8 cellular contexts compared by ENCODE assay signal in the genomic region with DNA sequence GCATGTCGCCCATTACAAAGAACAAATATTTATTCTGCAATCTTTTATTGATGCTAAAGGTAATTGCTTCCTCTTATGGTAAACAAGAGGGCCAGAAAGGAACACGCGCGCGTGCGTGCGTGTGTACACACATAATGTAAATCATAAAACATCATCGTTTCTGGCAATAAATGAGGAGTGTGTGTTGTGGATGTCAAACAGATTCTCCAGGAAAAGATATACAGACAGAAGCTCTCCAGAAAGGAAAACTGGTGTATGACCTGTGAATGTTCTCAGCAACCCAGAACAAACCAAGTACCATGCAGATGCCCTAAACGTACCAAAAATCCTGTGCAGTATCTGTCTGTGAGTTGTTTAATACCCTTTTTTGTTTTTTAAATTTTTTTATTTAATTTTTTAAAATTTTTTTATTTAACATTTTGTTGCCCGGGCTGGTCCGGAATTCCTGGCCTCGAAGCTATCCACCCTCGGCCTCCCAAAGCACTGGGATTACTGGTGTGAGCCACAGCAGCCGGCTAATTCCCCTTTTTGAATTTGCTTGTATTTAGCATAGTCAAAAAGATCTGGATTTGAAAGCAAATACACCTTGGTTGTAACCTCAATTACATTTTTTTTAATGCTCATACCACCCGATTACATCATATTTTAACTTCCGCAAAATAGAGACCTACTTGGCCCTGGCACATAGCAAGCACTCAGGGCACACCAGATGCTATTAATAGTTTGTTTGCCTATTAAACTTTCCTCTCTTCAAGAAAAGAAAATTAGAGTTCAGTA. TPM values are rescaled to one million over a fixed set of nuclear protein-coding genes. Genes with fewer than 3 reads are reported as not detected.
DNase-seq lines count a peak whose midpoint lies in the region; ATAC-seq, FAIRE-seq and TF ChIP-seq lines count a peak whose summit lies in the region.

No MANE protein-coding gene starts in this region.

- TF ChIP-seq RAD21 in HepG2 (CRISPR knock-in tag; IDR thresholded peaks at IDR 0.05): no peak

- no peaks in the 10 kb centered on the region for H3K9me3 Mint-ChIP-seq in IgD-negative memory B cell

- H3K27ac ChIP-seq in HepG2 (ENCODE audit: extremely low read length, insufficient read depth, low read length): peak overlapping the region; percentile 93
- H3K27ac ChIP-seq in tibial artery: peak overlapping the region; percentile 93 to 95

- DNase-seq in BJ (ENCODE audit: low read depth) (no peak), adipocyte (ENCODE audit: low read depth) (no peak), HepG2 (ENCODE audit: low spot score) (no peak), tibial artery (no peak), H54 (ENCODE audit: insufficient read length, low spot score) (no peak)
- DNase-seq in stimulated activated CD4-positive, alpha-beta T cell treated with anti-CD3 and anti-CD28 coated beads, Interleukin-2, amount 100 ng/mL, for 48 hours: no peak

- peaks cover 10 to 18% (median 14%) of the 10 kb centered on the region in 3 donors for H3K4me1 Mint-ChIP-seq in IgD-negative memory B cell

- H3K79me2 ChIP-seq in HepG2 (ENCODE audit: insufficient read depth, low read length): peaks cover 39% of the 10 kb centered on the region

- H3K36me3 Mint-ChIP-seq in IgD-negative memory B cell: peaks cover 2% of the 10 kb centered on the region

- H4K20me1 ChIP-seq in HepG2 (ENCODE audit: insufficient read depth, low read length): peaks cover 5% of the 10 kb centered on the region

- 46% methylated on average over 16 of the region's 16 CpGs for WGBS in HepG2 (ENCODE audit: low lambda C conversion rate)

- H3K27ac Mint-ChIP-seq in IgD-negative memory B cell: peak overlapping the region in 2 of 3 donors; percentile 11 to 96

- peak overlapping the region; percentile 64 for H2AFZ ChIP-seq in HepG2 (ENCODE audit: low read length)

- POLR2A ChIA-PET in BJ (lab: Charles Lee) (no interaction called here), HepG2 (lab: Yijun Ruan, JAX) (interaction anchor here (0.9 to 3.5 kb wide), 2 partner anchors 22 kb away, joined by 4 to 22 read pairs; no protein-coding TSS in a partner anchor)

- H3K27me3 ChIP-seq in BJ (ENCODE audit: control insufficient read depth, insufficient read depth, low read length) (no peaks in the 10 kb centered on the region), adipocyte (replicated peaks; ENCODE audit: control insufficient read depth, insufficient read depth, low read length) (no peaks in the 10 kb centered on the region), HepG2 (ENCODE audit: control insufficient read depth in 1 of 2, insufficient read depth in 2 of 2, low read length in 2 of 2) (no peaks in the 10 kb centered on the region; a peak in 1 of 5 replicates), tibial artery (no peaks in the 10 kb centered on the region)

- peak overlapping the region; percentile 74 for H3K4me3 ChIP-seq in BJ (ENCODE audit: low read depth, low read length)
- H3K4me3 ChIP-seq in adipocyte (ENCODE audit: low read length): peak overlapping the region; percentile 85
- peak overlapping the region; percentile 64 to 86 (median 81) for H3K4me3 ChIP-seq in HepG2 (replicated peaks in 1 of 3; ENCODE audit: insufficient read depth in 1 of 3, low read depth in 2 of 3, low read length in 3 of 3)
- peak overlapping the region; percentile 81 to 98 for H3K4me3 ChIP-seq in tibial artery

- TF ChIP-seq POLR2A in HepG2 (IDR thresholded peaks at IDR 0.05; ENCODE audit: insufficient read depth in 1 of 2, low read depth in 2 of 2, low read length in 2 of 2): no peak
- no peak for TF ChIP-seq POLR2A in H54 (IDR thresholded peaks at IDR 0.05; ENCODE audit: low read depth, low read length)

- CTCF ChIA-PET in BJ (lab: Yijun Ruan, JAX): interaction anchor here (0.8 to 1.9 kb wide), 8 partner anchors 16 to 217 kb away, joined by 3 to 10 read pairs (median 4); a partner anchor contains a TSS
- CTCF ChIA-PET in HepG2 (lab: Yijun Ruan, JAX; ENCODE audit: low intra/inter-chr PET ratio, low total read pairs): interaction anchor here (1.5 to 1.7 kb wide), 3 partner anchors 144 to 197 kb away, joined by 6 to 12 read pairs (median 6); a partner anchor contains a TSS

- no peaks in the 10 kb centered on the region for H3K36me3 ChIP-seq in BJ (ENCODE audit: control insufficient read depth, insufficient read depth, low read length)
- no peaks in the 10 kb centered on the region for H3K36me3 ChIP-seq in adipocyte (ENCODE audit: control insufficient read depth, insufficient read depth, low read length, severe bottlenecking)
- no peaks in the 10 kb centered on the region for H3K36me3 ChIP-seq in HepG2 (replicated peaks in 1 of 2; ENCODE audit: control insufficient read depth in 1 of 2, insufficient read depth in 2 of 2, low read length in 2 of 2)
- H3K36me3 ChIP-seq in tibial artery: no peaks in the 10 kb centered on the region

- in situ Hi-C loops in HepG2 (cut with HindIII; ENCODE audit: extremely low pct_ligation_motif_present, low pct_unique_long_range_greater_than_20kb): no loop called here

- TSS peak; percentile 64 for BruUV-seq in HepG2 (replicated peaks; lab: Mats Ljungman, UMichigan)

- H3K27me3 Mint-ChIP-seq in IgD-negative memory B cell: no peaks in the 10 kb centered on the region

- peak overlapping the region; percentile 93 for H3K9ac ChIP-seq in adipocyte (ENCODE audit: low read length)
- H3K9ac ChIP-seq in HepG2 (ENCODE audit: insufficient read depth, low read depth, low read length): peak overlapping the region; percentile 93

- FAIRE-seq in HepG2 (lab: Jason Lieb, UNC) (no peak), H54 (lab: Jason Lieb, UNC) (no peak)

- H3K9me3 ChIP-seq in adipocyte (ENCODE audit: control insufficient read depth, low read length) (peaks cover 3% of the 10 kb centered on the region), HepG2 (ENCODE audit: low read length) (peaks cover 5% of the 10 kb centered on the region), tibial artery (peaks cover 0 to 5% (median 0%) of the 10 kb centered on the region in 3 donors)

- H3K4me1 ChIP-seq in adipocyte (ENCODE audit: control insufficient read depth, insufficient read depth, low read length): peaks cover 11% of the 10 kb centered on the region
- H3K4me1 ChIP-seq in HepG2 (ENCODE audit: insufficient read depth, low read length): peaks cover 28% of the 10 kb centered on the region
- H3K4me1 ChIP-seq in tibial artery: peaks cover 0 to 45% (median 13%) of the 10 kb centered on the region in 4 donors

- ATAC-seq in HepG2: no peak
- ATAC-seq in GM18520 (IDR thresholded peaks at IDR 0.05; ENCODE audit: unreplicated experiment): no peak

- peak overlapping the region; percentile 83 for H3K4me2 ChIP-seq in HepG2 (ENCODE audit: low read depth, low read length)

- TF ChIP-seq EP300 in HepG2 (IDR thresholded peaks at IDR 0.05; ENCODE audit: low read depth in 2 of 2, low read length in 2 of 2): no peak
- TF ChIP-seq EP300 in HepG2 (CRISPR knock-in tag; IDR thresholded peaks at IDR 0.05; ENCODE audit: borderline replicate concordance): no peak

- TF ChIP-seq CTCF in BJ (IDR thresholded peaks at IDR 0.05; ENCODE audit: insufficient read depth, low read depth, low read length): no peak
- no peak for TF ChIP-seq CTCF in HepG2 (CRISPR knock-in tag; IDR thresholded peaks at IDR 0.05)
- no peak for TF ChIP-seq CTCF in tibial artery (IDR thresholded peaks at IDR 0.05)

- intact Hi-C loops in HepG2 (cut with micrococcal nuclease; ENCODE audit: unreplicated experiment) (loop anchor here (2.0 kb wide), 1 partner anchor 145 kb away; a partner anchor contains a TSS), tibial artery (cut with DNase I; ENCODE audit: low total_unique reads) (loop anchor here (5.0 kb wide), 1 partner anchor 146 kb away; a partner anchor contains a TSS)

- peak overlapping the region in 1 of 4 donors; percentile 80 for H3K4me3 Mint-ChIP-seq in IgD-negative memory B cell

RNA-seq across cellular contexts. Expression of a gene that starts 0.9 kb away (rescaled TPM):
- polyA plus RNA-seq in BJ (2011; rRNA removed) (9.6 and 14.9 TPM in 2 replicates), IgD-negative memory B cell (11.2 TPM), HepG2 (2011; rRNA removed) (17.6 and 20.6 TPM in 2 replicates)
- polyA minus RNA-seq in BJ (2011; rRNA and poly(A)+ RNA removed): 12.1 and 12.5 TPM in 2 replicates
- 20.2 and 30.1 TPM in 2 replicates for total RNA-seq in HepG2 (2016; rRNA removed; fragmentation: Illumina TruSeq; extraction: Trizol)
- 4.1 and 4.8 TPM in 2 replicates for total RNA-seq in HepG2 (2016; cell fraction: cytosol; rRNA removed; fragmentation: Illumina TruSeq; extraction: Trizol; ENCODE audit: low read depth)
- 19.5 and 29.7 TPM in 2 replicates for total RNA-seq in HepG2 (2016; cell fraction: insoluble cytoplasmic fraction; rRNA removed; fragmentation: Illumina TruSeq; extraction: Trizol)
- total RNA-seq in HepG2 (2016; cell fraction: membrane; rRNA removed; fragmentation: Illumina TruSeq; extraction: Trizol): 14.6 and 14.8 TPM in 2 replicates
- 15.7 and 19.0 TPM in 2 replicates for total RNA-seq in HepG2 (2016; cell fraction: nucleus; rRNA removed; fragmentation: Illumina TruSeq; extraction: Trizol)
- 10.7 and 14.8 TPM in 2 replicates for polyA plus RNA-seq in HepG2 (2011; cell fraction: cytosol; rRNA removed)
- polyA plus RNA-seq in HepG2 (2011; cell fraction: nucleus; rRNA removed): 9.2 and 11.9 TPM in 2 replicates
- polyA plus RNA-seq in HepG2 (2012): 5.6 TPM in 2 replicates
- polyA plus RNA-seq in HepG2 (2016; cell fraction: cytosol; fragmentation: Illumina TruSeq; extraction: Trizol; ENCODE audit: low read depth): 3.0 and 3.5 TPM in 2 replicates
- 22.4 and 22.7 TPM in 2 replicates for polyA plus RNA-seq in HepG2 (2016; cell fraction: insoluble cytoplasmic fraction; fragmentation: Illumina TruSeq; extraction: Trizol; ENCODE audit: low read depth)
- 7.4 and 7.7 TPM in 2 replicates for polyA plus RNA-seq in HepG2 (2016; cell fraction: membrane; fragmentation: Illumina TruSeq; extraction: Trizol; ENCODE audit: low read depth)
- polyA plus RNA-seq in HepG2 (2016; cell fraction: nucleus; fragmentation: Illumina TruSeq; extraction: Trizol; ENCODE audit: insufficient read depth, low read depth): 23.3 TPM in 2 replicates
- polyA minus RNA-seq in HepG2 (2011; rRNA and poly(A)+ RNA removed; ENCODE audit: low replicate concordance): 23.6 and 25.7 TPM in 2 replicates
- polyA minus RNA-seq in HepG2 (2011; cell fraction: cytosol; rRNA and poly(A)+ RNA removed): 18.9 and 21.6 TPM in 2 replicates
- polyA minus RNA-seq in HepG2 (2011; cell fraction: nucleus; rRNA and poly(A)+ RNA removed): 14.0 and 19.0 TPM in 2 replicates

RNA-seq across cellular contexts. Expression of a gene that starts 32.5 kb away (rescaled TPM):
- 2,590 and 3,048 TPM in 2 replicates for polyA plus RNA-seq in BJ (2011; rRNA removed)
- polyA minus RNA-seq in BJ (2011; rRNA and poly(A)+ RNA removed): 602 and 1,164 TPM in 2 replicates
- 2,052 TPM for polyA plus RNA-seq in IgD-negative memory B cell
- 2,909 and 3,503 TPM in 2 replicates for total RNA-seq in HepG2 (2016; rRNA removed; fragmentation: Illumina TruSeq; extraction: Trizol)
- 5,102 and 5,632 TPM in 2 replicates for total RNA-seq in HepG2 (2016; cell fraction: cytosol; rRNA removed; fragmentation: Illumina TruSeq; extraction: Trizol; ENCODE audit: low read depth)
- 3,081 and 3,638 TPM in 2 replicates for total RNA-seq in HepG2 (2016; cell fraction: insoluble cytoplasmic fraction; rRNA removed; fragmentation: Illumina TruSeq; extraction: Trizol)
- 7,429 and 7,480 TPM in 2 replicates for total RNA-seq in HepG2 (2016; cell fraction: membrane; rRNA removed; fragmentation: Illumina TruSeq; extraction: Trizol)
- 967 and 1,028 TPM in 2 replicates for total RNA-seq in HepG2 (2016; cell fraction: nucleus; rRNA removed; fragmentation: Illumina TruSeq; extraction: Trizol)
- 4,295 and 4,648 TPM in 2 replicates for polyA plus RNA-seq in HepG2 (2011; rRNA removed)
- 9,439 and 9,926 TPM in 2 replicates for polyA plus RNA-seq in HepG2 (2011; cell fraction: cytosol; rRNA removed)
- polyA plus RNA-seq in HepG2 (2011; cell fraction: nucleus; rRNA removed): 1,658 and 1,840 TPM in 2 replicates
- polyA plus RNA-seq in HepG2 (2012): 3,418 and 4,251 TPM in 2 replicates
- 5,367 and 5,814 TPM in 2 replicates for polyA plus RNA-seq in HepG2 (2016; cell fraction: cytosol; fragmentation: Illumina TruSeq; extraction: Trizol; ENCODE audit: low read depth)
- polyA plus RNA-seq in HepG2 (2016; cell fraction: insoluble cytoplasmic fraction; fragmentation: Illumina TruSeq; extraction: Trizol; ENCODE audit: low read depth): 2,908 and 3,264 TPM in 2 replicates
- 6,085 and 6,204 TPM in 2 replicates for polyA plus RNA-seq in HepG2 (2016; cell fraction: membrane; fragmentation: Illumina TruSeq; extraction: Trizol; ENCODE audit: low read depth)
- polyA plus RNA-seq in HepG2 (2016; cell fraction: nucleus; fragmentation: Illumina TruSeq; extraction: Trizol; ENCODE audit: insufficient read depth, low read depth): 1,494 and 1,555 TPM in 2 replicates
- 2,566 and 3,572 TPM in 2 replicates for polyA minus RNA-seq in HepG2 (2011; rRNA and poly(A)+ RNA removed; ENCODE audit: low replicate concordance)
- polyA minus RNA-seq in HepG2 (2011; cell fraction: cytosol; rRNA and poly(A)+ RNA removed): 602 and 661 TPM in 2 replicates
- 173 and 248 TPM in 2 replicates for polyA minus RNA-seq in HepG2 (2011; cell fraction: nucleus; rRNA and poly(A)+ RNA removed)
